In the genomic region with DNA sequence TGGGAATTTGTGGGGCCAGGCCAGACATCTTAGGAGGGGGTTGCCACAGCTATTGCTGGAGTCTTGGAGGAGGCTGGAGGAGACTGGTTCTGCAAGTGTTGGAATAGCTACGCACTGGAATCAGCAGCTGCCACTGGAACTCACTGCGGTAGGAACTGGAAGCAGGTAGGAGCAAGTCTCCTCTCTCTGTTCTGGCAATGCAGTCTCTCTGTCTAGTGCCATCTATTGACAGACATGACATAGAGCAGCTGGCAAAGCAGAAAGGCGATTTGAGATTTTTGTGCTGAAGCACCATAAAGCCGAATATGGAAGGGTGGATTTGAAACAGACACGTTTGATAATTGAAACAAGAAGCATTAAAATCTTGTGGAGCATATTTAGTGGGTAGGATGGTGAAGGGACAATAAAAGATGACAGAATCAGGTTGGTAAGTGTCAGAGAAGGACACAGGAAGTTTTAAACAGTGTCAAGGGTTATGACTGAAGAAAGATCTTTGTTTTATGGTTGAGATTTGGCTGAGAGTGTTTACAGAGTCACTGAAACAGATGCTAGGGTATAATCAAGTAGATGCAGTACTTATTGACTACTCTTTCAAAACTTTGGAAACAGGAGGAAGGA, we compare ENCODE assay signal across 9 cellular contexts. TPM values are rescaled to one million over a fixed set of nuclear protein-coding genes. Genes with fewer than 3 reads are reported as not detected.
DNase-seq lines count a peak whose midpoint lies in the region; ATAC-seq, FAIRE-seq and TF ChIP-seq lines count a peak whose summit lies in the region.
"Had no signal": no experiment of that assay in that cellular context is flagged by ENCODE, and none has a peak within 500 bp of the region (broad histone marks: within the 10 kb centered on the region; RNA-seq: fewer than 3 reads in every experiment).

No MANE protein-coding gene starts in this region.

- H3K36me3 Mint-ChIP-seq in CD4-positive, CD25-positive, alpha-beta regulatory T cell, result no peaks in the 10 kb centered on the region

- no peaks in the 10 kb centered on the region for H3K4me1 Mint-ChIP-seq in CD4-positive, CD25-positive, alpha-beta regulatory T cell

- TF ChIP-seq CTCF in GM12878 (IDR thresholded peaks at IDR 0.05 in 2 of 3, conservative IDR thresholded peaks at IDR 0.05 in 1 of 3; ENCODE audit: control insufficient read depth in 2 of 3, extremely low read depth in 1 of 3, insufficient read depth in 1 of 3, low read depth in 3 of 3, low read length in 3 of 3) (peak; percentile 70 to 80 (median 72)), thoracic aorta (IDR thresholded peaks at IDR 0.05) (peak; percentile 59)

- no peak overlapping the region for H3K4me3 Mint-ChIP-seq in CD4-positive, CD25-positive, alpha-beta regulatory T cell

- no peaks in the 10 kb centered on the region for H3K9me3 Mint-ChIP-seq in CD4-positive, CD25-positive, alpha-beta regulatory T cell

- no peak for TF ChIP-seq POLR2A in GM12878 (IDR thresholded peaks at IDR 0.05; ENCODE audit: low read depth, low read length)

- no peaks in the 10 kb centered on the region for H3K79me2 ChIP-seq in GM12878 (ENCODE audit: control insufficient read depth, insufficient read depth, low read length)

- CTCF ChIA-PET in GM12878 (lab: Yijun Ruan, JAX), result interaction anchor here (0.9 to 4.1 kb wide), 25 partner anchors 9 to 186 kb away, joined by 3 to 57 read pairs (median 5); no protein-coding TSS in a partner anchor

- H3K4me2 ChIP-seq in GM12878 (ENCODE audit: control insufficient read depth, insufficient read depth), result 0 out of 2 replicates have a peak overlapping the region, but pooled peaks have one; percentile 17

- no peak overlapping the region for H3K27ac Mint-ChIP-seq in CD4-positive, CD25-positive, alpha-beta regulatory T cell

- TF ChIP-seq RAD21 in GM12878 (IDR thresholded peaks at IDR 0.05; ENCODE audit: insufficient read depth, low read depth, low read length), result peak; percentile 62

- peak; percentile 87 for FAIRE-seq in GM12878 (lab: Jason Lieb, UNC)

- POLR2A ChIA-PET in GM12878 (lab: Charles Lee), result interaction anchor here (1.2 kb wide), 1 partner anchor 15 kb away, joined by 3 read pairs; no protein-coding TSS in a partner anchor

- H3K27ac ChIP-seq in CD4-positive, CD25-positive, alpha-beta regulatory T cell (ENCODE audit: insufficient read depth, low read length, poor library complexity, severe bottlenecking), result no peak overlapping the region
- H3K27ac ChIP-seq in GM12878 (ENCODE audit: control insufficient read depth, insufficient read depth), result no peak overlapping the region
- H3K27ac ChIP-seq in iPS-20b (ENCODE audit: low read length), result peak overlapping the region; percentile 21
- no peak overlapping the region for H3K27ac ChIP-seq in thoracic aorta
- H3K27ac ChIP-seq: SJSA1 had no signal

- WGBS in GM12878 (ENCODE audit: insufficient coverage, insufficient replicate concordance, low lambda C conversion rate, missing lambda C conversion rate), result 6% methylated on average over 5 of the region's 5 CpGs

- H4K20me1 ChIP-seq in GM12878 (ENCODE audit: control insufficient read depth, insufficient read depth), result no peaks in the 10 kb centered on the region

- BruUV-seq in GM12878 (replicated peaks; lab: Mats Ljungman, UMichigan), result no TSS peak

- peak overlapping the region; percentile 13 for H2AFZ ChIP-seq in GM12878 (ENCODE audit: control insufficient read depth, low read depth, low read length)

- no peaks in the 10 kb centered on the region for H3K9me3 ChIP-seq in CD4-positive, CD25-positive, alpha-beta regulatory T cell (ENCODE audit: control insufficient read depth in 2 of 2, low read length in 2 of 2)
- H3K9me3 ChIP-seq in GM12878 (replicated peaks; ENCODE audit: control insufficient read depth, insufficient read depth, low read length) (no peaks in the 10 kb centered on the region), iPS-20b (ENCODE audit: insufficient read depth, low read depth, low read length) (no peaks in the 10 kb centered on the region), thoracic aorta (no peaks in the 10 kb centered on the region)
- H3K9me3 ChIP-seq: SJSA1 had no signal

- H3K9ac ChIP-seq in GM12878 (ENCODE audit: control insufficient read depth, insufficient read depth, low read length) (no peak overlapping the region), iPS-20b (ENCODE audit: low read depth, low read length) (no peak overlapping the region)

- peak in 2 of 3 donors; percentile 13 to 37 for DNase-seq in CD4-positive, CD25-positive, alpha-beta regulatory T cell
- peak; percentile 46 for DNase-seq in NCI-H510A treated with DMSO at 0.1 percent for 48 hours (lab: John Stamatoyannopoulos, UW)
- no peak for DNase-seq in GM12878 (ENCODE audit: low read depth, low spot score)
- DNase-seq in thoracic aorta (ENCODE audit: low spot score), result no peak
- no peak for DNase-seq in stimulated activated CD4-positive, alpha-beta T cell treated with anti-CD3 and anti-CD28 coated beads, Interleukin-4, amount 100 ng/mL, for 4 hours

- TF ChIP-seq EP300 in GM12878 (IDR thresholded peaks at IDR 0.05; ENCODE audit: borderline replicate concordance in 1 of 2, control insufficient read depth in 1 of 2, low read depth in 2 of 2, low read length in 2 of 2), result no peak

- peak in 1 of 2 donors; percentile 53 for ATAC-seq in CD4-positive, CD25-positive, alpha-beta regulatory T cell (ENCODE audit: low read depth in 2 of 2)
- ATAC-seq in GM18868 (IDR thresholded peaks at IDR 0.05; ENCODE audit: unreplicated experiment), result peak; percentile 78
- ATAC-seq in HG03432 (IDR thresholded peaks at IDR 0.05; ENCODE audit: unreplicated experiment), result peak; percentile 90
- ATAC-seq in GM12878, result peak; percentile 90
- peak; percentile 37 for ATAC-seq in thoracic aorta (ENCODE audit: insufficient number of reproducible peaks, low FRiP score, low read depth)

- SMC1A ChIA-PET in GM12878 (lab: Charles Lee; ENCODE audit: uncharacterized antibody, unreplicated experiment), result interaction anchor here (0.6 to 1.8 kb wide), 18 partner anchors 13 to 518 kb away, joined by 3 to 13 read pairs (median 4); no protein-coding TSS in a partner anchor

- RAD21 ChIA-PET in GM12878 (lab: Charles Lee; ENCODE audit: unreplicated experiment), result interaction anchor here (0.7 to 1.1 kb wide), 6 partner anchors 11 to 123 kb away, joined by 3 to 6 read pairs (median 4); no protein-coding TSS in a partner anchor

- H3K36me3 ChIP-seq in CD4-positive, CD25-positive, alpha-beta regulatory T cell (ENCODE audit: control insufficient read depth, insufficient read depth, low read length), result no peaks in the 10 kb centered on the region
- H3K36me3 ChIP-seq in GM12878 (ENCODE audit: control insufficient read depth in 2 of 2, insufficient read depth in 2 of 2, low read length in 1 of 2), result no peaks in the 10 kb centered on the region
- no peaks in the 10 kb centered on the region for H3K36me3 ChIP-seq in iPS-20b (ENCODE audit: insufficient read depth, low read depth, low read length)
- H3K36me3 ChIP-seq in thoracic aorta, result no peaks in the 10 kb centered on the region
- H3K36me3 ChIP-seq: SJSA1 had no signal

- in situ Hi-C loops in GM12878 (cut with MboI), result no loop called here

- peaks cover 5% of the 10 kb centered on the region for H3K27me3 Mint-ChIP-seq in CD4-positive, CD25-positive, alpha-beta regulatory T cell

- no peaks in the 10 kb centered on the region for H3K4me1 ChIP-seq in CD4-positive, CD25-positive, alpha-beta regulatory T cell (ENCODE audit: control insufficient read depth, insufficient read depth, low read length, poor library complexity, severe bottlenecking)
- H3K4me1 ChIP-seq in GM12878 (ENCODE audit: control insufficient read depth, insufficient read depth, low read length), result no peaks in the 10 kb centered on the region
- H3K4me1 ChIP-seq in iPS-20b (ENCODE audit: insufficient read depth, low read length), result peaks cover 10% of the 10 kb centered on the region
- peaks cover 0 to 14% of the 10 kb centered on the region in 2 donors for H3K4me1 ChIP-seq in thoracic aorta (ENCODE audit: control insufficient read depth in 1 of 2, low read depth in 2 of 2)

- intact Hi-C loops in GM12878 (cut with micrococcal nuclease; ENCODE audit: unreplicated experiment), result loop anchor here (1.0 kb wide), 1 partner anchor 93 kb away; no protein-coding TSS in a partner anchor

- H3K27me3 ChIP-seq in CD4-positive, CD25-positive, alpha-beta regulatory T cell (ENCODE audit: control insufficient read depth, insufficient read depth, low read length), result no peaks in the 10 kb centered on the region
- H3K27me3 ChIP-seq in GM12878 (replicated peaks in 1 of 2; ENCODE audit: control insufficient read depth in 2 of 2, insufficient read depth in 2 of 2, low read length in 1 of 2) (no peaks in the 10 kb centered on the region), iPS-20b (ENCODE audit: insufficient read depth, low read length) (no peaks in the 10 kb centered on the region), thoracic aorta (replicated peaks; ENCODE audit: insufficient read depth) (no peaks in the 10 kb centered on the region)
- H3K27me3 ChIP-seq: SJSA1 had no signal

- H3K4me3 ChIP-seq in CD4-positive, CD25-positive, alpha-beta regulatory T cell (ENCODE audit: low read depth, low read length), result no peak overlapping the region
- H3K4me3 ChIP-seq in GM12878 (no peak overlapping the region), iPS-20b (ENCODE audit: low read length) (no peak overlapping the region), thoracic aorta (peak overlapping the region; percentile 2)
- H3K4me3 ChIP-seq: SJSA1 had no signal

RNA-seq across cellular contexts. Expression of a gene that starts 23.5 kb away (rescaled TPM):
- total RNA-seq in CD4-positive, CD25-positive, alpha-beta regulatory T cell, result 0.35 TPM
- under 1 TPM; 0.13 to 0.28 (median 0.25) TPM for polyA plus RNA-seq in CD4-positive, CD25-positive, alpha-beta regulatory T cell
- total RNA-seq in GM12878 (2013; cell fraction: nucleolus; rRNA removed), result 0.32 and 0.52 TPM in 2 replicates
- total RNA-seq in GM12878 (2014; rRNA removed), result 0.34 and 0.60 TPM in 2 replicates
- total RNA-seq in GM12878 (2014; rRNA removed; fragmentation: Illumina TruSeq; extraction: Trizol), result 0.27 and 0.37 TPM in 2 replicates
- total RNA-seq in GM12878 (2021), result 0.31 and 0.40 TPM in 2 replicates
- polyA plus RNA-seq in GM12878 (2011; ENCODE audit: low read depth), result not detected
- 0.14 and 0.30 TPM in 2 replicates for polyA plus RNA-seq in GM12878 (2011; rRNA removed)
- polyA plus RNA-seq in GM12878 (2011; cell fraction: cytosol; rRNA removed), result 0.06 and 0.07 TPM in 2 replicates
- polyA plus RNA-seq in GM12878 (2011; cell fraction: nucleus; rRNA removed), result 0.07 and 0.10 TPM in 2 replicates
- polyA plus RNA-seq in GM12878 (2012), result 0.10 and 0.11 TPM in 2 replicates
- 0.34 and 0.38 TPM in 2 replicates for polyA plus RNA-seq in GM12878 (2014; fragmentation: Illumina TruSeq; extraction: Trizol)
- under 1 TPM; 0.04 to 0.11 TPM for polyA plus RNA-seq in GM12878 (2014; fragmentation: Nextera tagmentation; extraction: Ambion mirVana)
- 0.29 and 0.41 TPM in 2 replicates for polyA plus RNA-seq in GM12878 (2014; rRNA removed)
- under 1 TPM; 0.11 to 0.32 TPM for polyA plus RNA-seq in GM12878 (2016; fragmentation: Nextera tagmentation; extraction: Ambion mirVana)
- 0.15 and 0.22 TPM in 2 replicates for polyA minus RNA-seq in GM12878 (2011; rRNA and poly(A)+ RNA removed)
- polyA minus RNA-seq in GM12878 (2011; cell fraction: cytosol; rRNA and poly(A)+ RNA removed), result not detected in 2 replicates
- polyA minus RNA-seq in GM12878 (2011; cell fraction: nucleus; rRNA and poly(A)+ RNA removed), result 0.12 and 0.29 TPM in 2 replicates
- 100 to 1,000 TPM; 264 to 313 TPM for total RNA-seq in thoracic aorta

RNA-seq across cellular contexts. Expression of a gene that starts 29.3 kb away (rescaled TPM):
- total RNA-seq in CD4-positive, CD25-positive, alpha-beta regulatory T cell, result 38.3 TPM
- polyA plus RNA-seq in CD4-positive, CD25-positive, alpha-beta regulatory T cell, result 10 to 100 TPM; 15.9 to 20.8 (median 16.1) TPM
- total RNA-seq in GM12878 (2013; cell fraction: nucleolus; rRNA removed), result 89.5 and 93.5 TPM in 2 replicates
- total RNA-seq in GM12878 (2014; rRNA removed) (23.2 and 26.9 TPM in 2 replicates), GM12878 (2014; rRNA removed; fragmentation: Illumina TruSeq; extraction: Trizol) (28.0 and 30.7 TPM in 2 replicates), GM12878 (2021) (45.9 and 46.0 TPM in 2 replicates), thoracic aorta (100 to 1,000 TPM in 1 of 2 donors, 10 to 100 TPM in 1; 97.7 to 108 TPM)
- 39.7 TPM for polyA plus RNA-seq in GM12878 (2011; ENCODE audit: low read depth)
- polyA plus RNA-seq in GM12878 (2011; rRNA removed) (20.7 and 21.9 TPM in 2 replicates), GM12878 (2014; fragmentation: Illumina TruSeq; extraction: Trizol) (39.0 and 46.8 TPM in 2 replicates), GM12878 (2014; fragmentation: Nextera tagmentation; extraction: Ambion mirVana) (10 to 100 TPM; 12.8 to 16.0 TPM), GM12878 (2014; rRNA removed) (20.1 and 21.2 TPM in 2 replicates), GM12878 (2016; fragmentation: Nextera tagmentation; extraction: Ambion mirVana) (10 to 100 TPM; 54.5 to 61.9 TPM)
- 17.5 and 27.2 TPM in 2 replicates for polyA plus RNA-seq in GM12878 (2011; cell fraction: cytosol; rRNA removed)
- polyA plus RNA-seq in GM12878 (2011; cell fraction: nucleus; rRNA removed), result 38.1 and 38.2 TPM in 2 replicates
- polyA plus RNA-seq in GM12878 (2012), result 37.7 and 48.3 TPM in 2 replicates
- 33.4 and 38.3 TPM in 2 replicates for polyA minus RNA-seq in GM12878 (2011; rRNA and poly(A)+ RNA removed)
- 12.6 and 14.7 TPM in 2 replicates for polyA minus RNA-seq in GM12878 (2011; cell fraction: cytosol; rRNA and poly(A)+ RNA removed)
- polyA minus RNA-seq in GM12878 (2011; cell fraction: nucleus; rRNA and poly(A)+ RNA removed), result 41.8 and 60.0 TPM in 2 replicates

Comparison
In these comparisons a context has a peak if more than half of its experiments do, and no peak if none do; other contexts are left out.
1. DNase-seq: peak in CD4-positive, CD25-positive, alpha-beta regulatory T cell (2 of 3) and NCI-H510A treated with DMSO at 0.1 percent for 48 hours (single experiment); none in GM12878 (single experiment), thoracic aorta (single experiment) and stimulated activated CD4-positive, alpha-beta T cell treated with anti-CD3 and anti-CD28 coated beads, Interleukin-4, amount 100 ng/mL, for 4 hours (0 of 2).
2. RNA of a gene that starts 23.5 kb away (total RNA-seq): 264 to 313 TPM in thoracic aorta; 0.35 TPM in CD4-positive, CD25-positive, alpha-beta regulatory T cell (single experiment) and 0.27 to 0.60 TPM in GM12878; every median in the first group is over 100 times any median in the second.